14 cellular contexts compared by ENCODE assay signal in the genomic region with DNA sequence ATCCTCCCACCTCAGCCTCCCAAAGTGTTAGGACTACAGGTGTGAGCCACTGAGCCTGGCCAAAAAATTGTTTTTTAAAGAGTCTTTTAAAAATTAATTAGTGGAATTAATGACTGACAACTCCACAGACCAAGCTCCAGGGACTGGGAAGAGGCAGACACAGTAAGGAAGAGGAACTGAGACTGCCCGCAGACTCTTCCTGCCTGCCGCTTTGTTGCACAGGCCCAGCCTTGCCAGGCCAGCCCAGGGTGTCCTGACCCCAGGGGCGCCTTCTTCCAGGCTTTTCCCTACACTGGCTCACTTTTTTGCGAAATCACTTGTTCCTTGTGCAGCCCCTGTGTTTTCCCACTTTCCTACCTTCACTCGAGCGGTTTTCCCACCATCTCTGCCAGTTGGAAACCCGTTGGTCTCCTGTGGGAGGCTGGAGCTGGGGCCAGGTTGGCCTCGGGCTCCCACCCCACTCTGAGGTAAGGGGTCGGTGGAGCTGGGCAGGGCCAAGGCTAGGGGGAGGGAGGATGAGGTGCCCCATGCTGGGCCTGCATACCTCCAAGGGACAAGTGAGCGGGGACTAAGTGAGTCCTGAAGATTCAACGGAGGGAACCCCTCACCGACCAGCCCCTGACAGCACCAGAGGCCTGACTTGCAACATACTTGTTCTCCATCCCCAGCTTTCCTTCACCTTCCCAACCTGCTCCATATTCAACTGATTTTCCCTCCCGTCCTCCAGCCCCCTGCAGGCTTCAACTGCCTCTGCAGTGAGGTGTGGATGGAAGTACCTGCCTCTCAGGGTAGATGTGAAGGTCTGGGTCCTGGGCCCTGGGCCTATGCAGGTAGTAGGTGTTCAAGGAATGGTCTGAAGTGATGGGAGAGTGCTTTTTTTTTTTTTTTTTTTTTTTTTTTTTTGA. TPM values are rescaled to one million over a fixed set of nuclear protein-coding genes. Genes with fewer than 3 reads are reported as not detected.
DNase-seq lines count a peak whose midpoint lies in the region; ATAC-seq, FAIRE-seq and TF ChIP-seq lines count a peak whose summit lies in the region.
"Had no signal": no experiment of that assay in that cellular context is flagged by ENCODE, and none has a peak within 500 bp of the region (broad histone marks: within the 10 kb centered on the region; RNA-seq: fewer than 3 reads in every experiment).

No MANE protein-coding gene starts in this region.

- TF ChIP-seq POLR2A in endothelial cell of umbilical vein (IDR thresholded peaks at IDR 0.05; ENCODE audit: low read depth, low read length) = no peak
- TF ChIP-seq POLR2A in suprapubic skin (IDR thresholded peaks at IDR 0.05) = no peak

- FAIRE-seq in endothelial cell of umbilical vein (lab: Jason Lieb, UNC) = peak; percentile 50

- no peak for TF ChIP-seq EP300 in suprapubic skin (IDR thresholded peaks at IDR 0.05)

- H3K9me3 ChIP-seq in Loucy (ENCODE audit: insufficient read depth, low read depth, low read length) (no peaks in the 10 kb centered on the region), endothelial cell of umbilical vein (replicated peaks; ENCODE audit: control insufficient read depth, insufficient read depth, low read length) (no peaks in the 10 kb centered on the region), mucosa of descending colon (no peaks in the 10 kb centered on the region), suprapubic skin (no peaks in the 10 kb centered on the region)
- H3K9me3 ChIP-seq: thyroid gland had no signal

- H3K27me3 ChIP-seq in Loucy (ENCODE audit: insufficient read depth, low read length, poor library complexity, severe bottlenecking) (no peaks in the 10 kb centered on the region), endothelial cell of umbilical vein (ENCODE audit: control insufficient read depth in 2 of 2, insufficient read depth in 2 of 2, low read length in 2 of 2) (no peaks in the 10 kb centered on the region), suprapubic skin (no peaks in the 10 kb centered on the region)
- H3K27me3 ChIP-seq: thyroid gland had no signal

- no TSS peak for BruUV-seq in endothelial cell of umbilical vein (replicated peaks; lab: Mats Ljungman, UMichigan)

- dilution Hi-C loops in endothelial cell of umbilical vein (cut with MboI; ENCODE audit: extremely low pct_ligation_motif_present, low sequenced_read_pairs) = no loop called here

- no peak; the same call in 1 of the 2 replicates for TF ChIP-seq CTCF in Loucy (conservative IDR thresholded peaks at IDR 0.05; ENCODE audit: low read length)
- TF ChIP-seq CTCF in endothelial cell of umbilical vein (IDR thresholded peaks at IDR 0.05; ENCODE audit: extremely low read depth in 1 of 2, insufficient read depth in 1 of 2, low read depth in 1 of 2, low read length in 2 of 2) = peak; percentile 10 to 14
- no peak for TF ChIP-seq CTCF in mucosa of descending colon (IDR thresholded peaks at IDR 0.05)
- TF ChIP-seq CTCF in suprapubic skin (IDR thresholded peaks at IDR 0.05) = no peak

- no peak overlapping the region for H3K4me2 ChIP-seq in Loucy (ENCODE audit: low read depth, low read length, poor library complexity, severe bottlenecking)
- no peak overlapping the region for H3K4me2 ChIP-seq in endothelial cell of umbilical vein (ENCODE audit: insufficient read depth, low read length)

- no peaks in the 10 kb centered on the region for H3K9me2 ChIP-seq in Loucy (replicated peaks; ENCODE audit: low read depth, low read length)

- no peaks in the 10 kb centered on the region for H3F3A ChIP-seq in Loucy (ENCODE audit: low read depth)

- H3K9me1 ChIP-seq in endothelial cell of umbilical vein (replicated peaks; ENCODE audit: control insufficient read depth, extremely low read depth, insufficient read depth, low read length) = no peaks in the 10 kb centered on the region

- H2AFZ ChIP-seq in Loucy (ENCODE audit: low read length) = no peak overlapping the region
- H2AFZ ChIP-seq in endothelial cell of umbilical vein (ENCODE audit: low read depth, low read length) = peak overlapping the region; percentile 34

- H3K4me1 ChIP-seq in Loucy (ENCODE audit: insufficient read depth, low read length, poor library complexity, severe bottlenecking) (peaks cover 29% of the 10 kb centered on the region), endothelial cell of umbilical vein (ENCODE audit: control insufficient read depth, extremely low read depth, insufficient read depth, low read length) (peaks cover 18% of the 10 kb centered on the region), mucosa of descending colon (ENCODE audit: low read depth) (no peaks in the 10 kb centered on the region), suprapubic skin (peaks cover 4% of the 10 kb centered on the region)
- H3K4me1 ChIP-seq: thyroid gland had no signal

- ATAC-seq in mucosa of descending colon (peak; percentile 33), GM21515 (IDR thresholded peaks at IDR 0.05; ENCODE audit: unreplicated experiment) (no peak), GM21528 (IDR thresholded peaks at IDR 0.05; ENCODE audit: low FRiP score, unreplicated experiment) (no peak)
- ATAC-seq: activated naive CD8-positive, alpha-beta T cell treated with anti-CD3 and anti-CD28 coated beads, Interleukin-2, amount 50 U/mL, for 24 hours had no signal

- intact Hi-C loops in endothelial cell of umbilical vein (cut with micrococcal nuclease) = no loop called here
- intact Hi-C loops in mucosa of descending colon (cut with DNase I, micrococcal nuclease) = no loop called here
- intact Hi-C loops in posterior cingulate gyrus (cut with DNase I) = no loop called here

- peak overlapping the region; percentile 37 for H3K9ac ChIP-seq in Loucy (ENCODE audit: low read depth, low read length, poor library complexity, severe bottlenecking)
- H3K9ac ChIP-seq in endothelial cell of umbilical vein (replicated peaks; ENCODE audit: extremely low read depth, insufficient read depth, low read length) = no peak overlapping the region

- H3K36me3 ChIP-seq in Loucy (ENCODE audit: insufficient read depth, low read length) (no peaks in the 10 kb centered on the region), endothelial cell of umbilical vein (ENCODE audit: control insufficient read depth in 2 of 2, extremely low read depth in 1 of 2, insufficient read depth in 2 of 2, low read length in 2 of 2) (no peaks in the 10 kb centered on the region), mucosa of descending colon (ENCODE audit: low read depth) (no peaks in the 10 kb centered on the region), suprapubic skin (no peaks in the 10 kb centered on the region)
- H3K36me3 ChIP-seq: thyroid gland had no signal

- CTCF ChIA-PET in endothelial cell of umbilical vein (lab: Charles Lee) = interaction anchor here (0.8 to 3.3 kb wide), 4 partner anchors 22 to 143 kb away, joined by 3 to 15 read pairs (median 7); partner anchors contain the start of gene SMIM29

- H4K20me1 ChIP-seq in Loucy (ENCODE audit: insufficient read depth, low read length, poor library complexity, severe bottlenecking) = no peaks in the 10 kb centered on the region
- H4K20me1 ChIP-seq in endothelial cell of umbilical vein (replicated peaks; ENCODE audit: control insufficient read depth, extremely low read depth, insufficient read depth, low read length) = no peaks in the 10 kb centered on the region

- POLR2A ChIA-PET in endothelial cell of umbilical vein (lab: Charles Lee) = interaction anchor here (0.6 kb wide), 1 partner anchor 143 kb away, joined by 3 read pairs; no protein-coding TSS in a partner anchor

- WGBS in suprapubic skin = 86% methylated on average over 13 of the region's 13 CpGs

- H3K79me2 ChIP-seq in Loucy (ENCODE audit: insufficient read depth, low read length) = no peaks in the 10 kb centered on the region
- H3K79me2 ChIP-seq in endothelial cell of umbilical vein (ENCODE audit: control insufficient read depth, insufficient read depth, low read length) = no peaks in the 10 kb centered on the region

- DNase-seq in CD1c-positive myeloid dendritic cell (ENCODE audit: extremely low spot score) (peak; percentile 64), endothelial cell of umbilical vein (ENCODE audit: low read depth, low spot score) (no peak), mucosa of descending colon (peak in 1 of 3 donors; percentile 32), posterior cingulate gyrus (no peak), suprapubic skin (ENCODE audit: low spot score in 2 of 2) (no peak)
- DNase-seq: activated CD8-positive, alpha-beta memory T cell treated with anti-CD3 and anti-CD28 coated beads for 24 hours; activated naive CD8-positive, alpha-beta T cell treated with anti-CD3 and anti-CD28 coated beads, Interleukin-2, amount 50 U/mL, for 24 hours; CD8-positive, alpha-beta memory T cell; NCI-H1048; NCI-H69 had no signal

- H3K4me3 ChIP-seq in Loucy (ENCODE audit: low read length, poor library complexity, severe bottlenecking) = no peak overlapping the region
- H3K4me3 ChIP-seq in endothelial cell of umbilical vein (replicated peaks in 1 of 3; ENCODE audit: insufficient read depth in 1 of 3, low read depth in 1 of 3, low read length in 3 of 3) = no peak overlapping the region
- no peak overlapping the region for H3K4me3 ChIP-seq in mucosa of descending colon
- no peak overlapping the region for H3K4me3 ChIP-seq in suprapubic skin
- H3K4me3 ChIP-seq: thyroid gland had no signal

- H3K27ac ChIP-seq in endothelial cell of umbilical vein (ENCODE audit: insufficient read depth, low read depth, low read length) = peak overlapping the region; percentile 5
- no peak overlapping the region for H3K27ac ChIP-seq in suprapubic skin
- H3K27ac ChIP-seq: thyroid gland had no signal

RNA-seq across cellular contexts. Expression of gene SMIM29, which starts 23.5 kb away (rescaled TPM):
- total RNA-seq in endothelial cell of umbilical vein (37.3 and 37.6 TPM in 2 replicates), mucosa of descending colon (10 to 100 TPM in 2 of 3 donors, 1 to 10 TPM in 1; 6.5 to 15.1 (median 11.2) TPM), suprapubic skin (10 to 100 TPM; 45.2 to 58.8 (median 51.2) TPM)
- 75.2 and 135 TPM in 2 replicates for polyA plus RNA-seq in endothelial cell of umbilical vein
- 58.0 and 65.4 TPM in 2 replicates for polyA plus RNA-seq in endothelial cell of umbilical vein (2011; cell fraction: cytosol; rRNA removed)
- polyA plus RNA-seq in endothelial cell of umbilical vein (2011; cell fraction: nucleus; rRNA removed) = 27.1 and 37.8 TPM in 2 replicates
- 26.5 and 31.9 TPM in 2 replicates for polyA plus RNA-seq in endothelial cell of umbilical vein (2012)
- polyA minus RNA-seq in endothelial cell of umbilical vein = 18.2 and 23.0 TPM in 2 replicates
- polyA minus RNA-seq in endothelial cell of umbilical vein (2011; cell fraction: cytosol; rRNA and poly(A)+ RNA removed) = 4.2 TPM
- 7.0 and 9.6 TPM in 2 replicates for polyA minus RNA-seq in endothelial cell of umbilical vein (2011; cell fraction: nucleus; rRNA and poly(A)+ RNA removed)

RNA-seq across cellular contexts. Expression of gene HMGA1, which starts 35.6 kb away (rescaled TPM):
- total RNA-seq in endothelial cell of umbilical vein (1,031 and 1,108 TPM in 2 replicates), mucosa of descending colon (100 to 1,000 TPM in 2 of 3 donors, 10 to 100 TPM in 1; 49.4 to 176 (median 124) TPM), suprapubic skin (100 to 1,000 TPM in 3 of 4 donors, 10 to 100 TPM in 1; 93.3 to 127 (median 111) TPM)
- polyA plus RNA-seq in endothelial cell of umbilical vein = 416 and 425 TPM in 2 replicates
- polyA plus RNA-seq in endothelial cell of umbilical vein (2011; cell fraction: cytosol; rRNA removed) = 293 and 339 TPM in 2 replicates
- polyA plus RNA-seq in endothelial cell of umbilical vein (2011; cell fraction: nucleus; rRNA removed) = 140 and 158 TPM in 2 replicates
- polyA plus RNA-seq in endothelial cell of umbilical vein (2012) = 703 and 761 TPM in 2 replicates
- polyA minus RNA-seq in endothelial cell of umbilical vein = 125 and 180 TPM in 2 replicates
- 119 TPM for polyA minus RNA-seq in endothelial cell of umbilical vein (2011; cell fraction: cytosol; rRNA and poly(A)+ RNA removed)
- polyA minus RNA-seq in endothelial cell of umbilical vein (2011; cell fraction: nucleus; rRNA and poly(A)+ RNA removed) = 49.5 and 60.6 TPM in 2 replicates

Comparison
In these comparisons a context has a peak if more than half of its experiments do, and no peak if none do; other contexts are left out.
1. CTCF ChIP-seq: peak in endothelial cell of umbilical vein (2 of 2); none in Loucy (single experiment), mucosa of descending colon (single experiment) and suprapubic skin (0 of 2).